19 cellular contexts compared by ENCODE assay signal in genomic region chr19:7900401-7900870, GRCh38. TPM values are rescaled to one million over a fixed set of nuclear protein-coding genes. Genes with fewer than 3 reads are reported as not detected.
"Had no signal": no experiment of that assay in that cellular context is flagged by ENCODE, and none has a peak within 500 bp of the region (broad histone marks: within the 10 kb centered on the region; RNA-seq: fewer than 3 reads in every experiment).

No MANE protein-coding gene starts in this region.

- H3K9me3 ChIP-seq: adrenal gland, left ventricle myocardium inferior, transverse colon had no signal

- H3K4me3 ChIP-seq: adrenal gland, left ventricle myocardium inferior, transverse colon had no signal

- H3K27ac ChIP-seq: adrenal gland, left ventricle myocardium inferior, transverse colon, VCaP had no signal

- FAIRE-seq: astrocyte had no signal

- DNase-seq: activated CD4-positive, alpha-beta T cell treated with anti-CD3 and anti-CD28 coated beads, Interleukin-2, amount 50 U/mL, for 4 hours; activated CD4-positive, CD25-positive, alpha-beta regulatory T cell treated with anti-CD3 and anti-CD28 coated beads, Interleukin-2, amount 50 U/mL, for 72 hours; activated gamma-delta T cell treated with Interleukin-2 at 50 U/mL for 16 hours; effector CD8-positive, alpha-beta T cell; foreskin melanocyte; left ventricle myocardium inferior; mesenchymal stem cell; naive thymus-derived CD4-positive, alpha-beta T cell; stimulated activated CD4-positive, alpha-beta T cell treated with anti-CD3 and anti-CD28 coated beads, Interleukin-15, amount 100 ng/mL, for 24 hours; stimulated activated CD4-positive, alpha-beta T cell treated with anti-CD3 and anti-CD28 coated beads, Interleukin-2, amount 100 ng/mL, for 48 hours; T-helper 2 cell had no signal

- H3K27me3 ChIP-seq: adrenal gland, transverse colon had no signal

- ATAC-seq: activated naive CD4-positive, alpha-beta T cell treated with anti-CD3 and anti-CD28 coated beads, Interleukin-2, amount 50 U/mL, for 72 hours; naive thymus-derived CD4-positive, alpha-beta T cell had no signal

- H3K36me3 ChIP-seq: adrenal gland, left ventricle myocardium inferior, transverse colon had no signal

RNA-seq across cellular contexts. Expression of gene LRRC8E, which starts 12.1 kb away (rescaled TPM):
- total RNA-seq: activated CD8-positive, alpha-beta memory T cell treated with anti-CD3 and anti-CD28 coated beads for 36 hours; activated naive CD4-positive, alpha-beta T cell treated with anti-CD3 and anti-CD28 coated beads, Interleukin-2, amount 50 U/mL, for 72 hours; cerebellum had no signal

RNA-seq across cellular contexts. Expression of gene TGFBR3L, which starts 14.2 kb away (rescaled TPM):
- total RNA-seq: cerebellum had no signal
- polyA plus RNA-seq: fibroblast of lung; naive thymus-derived CD4-positive, alpha-beta T cell had no signal

RNA-seq across cellular contexts. Expression of gene CTXN1, which starts 25.5 kb away (rescaled TPM):
- polyA plus RNA-seq: naive thymus-derived CD4-positive, alpha-beta T cell had no signal
